In genomic region chr5:135671052-135671451, GRCh38 we compare ENCODE assay signal across 30 cellular contexts.
"Had no signal": no experiment of that assay in that cellular context is flagged by ENCODE, and none has a peak within 500 bp of the region (broad histone marks: within the 10 kb centered on the region; RNA-seq: fewer than 3 reads in every experiment).

No MANE protein-coding gene starts in this region.

- H3K27ac ChIP-seq: adrenal gland, breast epithelium, SJCRH30, VCaP had no signal

- H3K9me3 ChIP-seq: adrenal gland, SJCRH30, SK-N-SH had no signal

- H3K4me3 ChIP-seq: adrenal gland, breast epithelium, SJCRH30 had no signal

- H3K4me2 ChIP-seq: SK-N-SH had no signal

- H3K36me3 ChIP-seq: adrenal gland, breast epithelium, SJCRH30 had no signal

- H3K9me3 Mint-ChIP-seq: activated CD4-positive, alpha-beta memory T cell treated with anti-CD3 and anti-CD28 coated beads for 36 hours; activated CD4-positive, alpha-beta T cell treated with anti-CD3 and anti-CD28 coated beads, Interleukin-2, amount 10 ng/mL, durations not matched to agents 7 days and 5 days; activated naive CD8-positive, alpha-beta T cell treated with anti-CD3 and anti-CD28 coated beads, Interleukin-2, amount 10 ng/mL, durations not matched to agents 7 days and 5 days had no signal

- DNase-seq: activated CD4-positive, alpha-beta memory T cell treated with anti-CD3 and anti-CD28 coated beads for 36 hours; activated CD4-positive, alpha-beta T cell treated with anti-CD3 and anti-CD28 coated beads, Interleukin-2, amount 10 ng/mL, durations not matched to agents 7 days and 5 days; activated CD4-positive, CD25-positive, alpha-beta regulatory T cell; activated CD8-positive, alpha-beta memory T cell treated with anti-CD3 and anti-CD28 coated beads for 24 hours; activated gamma-delta T cell; activated naive CD4-positive, alpha-beta T cell treated with anti-CD3 and anti-CD28 coated beads, Interleukin-2, amount 50 U/mL, for 16 hours; activated naive CD8-positive, alpha-beta T cell treated with anti-CD3 and anti-CD28 coated beads, Interleukin-2, amount 10 ng/mL, durations not matched to agents 7 days and 5 days; activated T-cell treated with anti-CD3 and anti-CD28 coated beads, Interleukin-2, amount 50 U/mL, for 4 hours; adrenal gland; anterior cingulate cortex; KG1; NCI-H1092; NCI-H1417; NCI-H2029; NCI-H2107; NCI-H2171 treated with DMSO at 0.1 percent for 48 hours; NCI-H345; NCI-H510A; NCI-H526 treated with DMSO at 0.1 percent for 48 hours; NCI-H82; Right ventricle myocardium superior; RPMI8226; SJCRH30; SK-N-SH; T-helper 1 cell had no signal

- H3K4me3 Mint-ChIP-seq: activated CD4-positive, alpha-beta memory T cell treated with anti-CD3 and anti-CD28 coated beads for 36 hours; activated CD4-positive, alpha-beta T cell treated with anti-CD3 and anti-CD28 coated beads, Interleukin-2, amount 10 ng/mL, durations not matched to agents 7 days and 5 days; activated naive CD8-positive, alpha-beta T cell treated with anti-CD3 and anti-CD28 coated beads, Interleukin-2, amount 10 ng/mL, durations not matched to agents 7 days and 5 days; activated T-cell treated with anti-CD3 and anti-CD28 coated beads, Interleukin-2, amount 50 U/mL, for 4 hours; activated T-helper 17 cell treated with anti-CD3 and anti-CD28 coated beads, Interleukin-2, amount 50 U/mL, for 72 hours; central memory CD8-positive, alpha-beta T cell; IgD-negative memory B cell had no signal

- H3K27ac Mint-ChIP-seq: activated CD4-positive, alpha-beta memory T cell treated with anti-CD3 and anti-CD28 coated beads for 36 hours; activated CD4-positive, alpha-beta T cell treated with anti-CD3 and anti-CD28 coated beads, Interleukin-2, amount 10 ng/mL, durations not matched to agents 7 days and 5 days; activated naive CD8-positive, alpha-beta T cell treated with anti-CD3 and anti-CD28 coated beads, Interleukin-2, amount 10 ng/mL, durations not matched to agents 7 days and 5 days; activated T-helper 17 cell treated with anti-CD3 and anti-CD28 coated beads, Interleukin-2, amount 50 U/mL, for 72 hours; IgD-negative memory B cell had no signal

- H3K4me1 Mint-ChIP-seq: activated naive CD8-positive, alpha-beta T cell treated with anti-CD3 and anti-CD28 coated beads, Interleukin-2, amount 10 ng/mL, durations not matched to agents 7 days and 5 days; activated T-helper 17 cell treated with anti-CD3 and anti-CD28 coated beads, Interleukin-2, amount 50 U/mL, for 72 hours; central memory CD8-positive, alpha-beta T cell; IgD-negative memory B cell had no signal

- H3K36me3 Mint-ChIP-seq: activated CD4-positive, alpha-beta memory T cell treated with anti-CD3 and anti-CD28 coated beads for 36 hours; activated naive CD8-positive, alpha-beta T cell treated with anti-CD3 and anti-CD28 coated beads, Interleukin-2, amount 10 ng/mL, durations not matched to agents 7 days and 5 days; IgD-negative memory B cell had no signal

- H3K9ac ChIP-seq: SK-N-SH had no signal

- H3K27me3 ChIP-seq: adrenal gland, breast epithelium had no signal

- H3K4me1 ChIP-seq: adrenal gland, breast epithelium had no signal
